In the genomic region with DNA sequence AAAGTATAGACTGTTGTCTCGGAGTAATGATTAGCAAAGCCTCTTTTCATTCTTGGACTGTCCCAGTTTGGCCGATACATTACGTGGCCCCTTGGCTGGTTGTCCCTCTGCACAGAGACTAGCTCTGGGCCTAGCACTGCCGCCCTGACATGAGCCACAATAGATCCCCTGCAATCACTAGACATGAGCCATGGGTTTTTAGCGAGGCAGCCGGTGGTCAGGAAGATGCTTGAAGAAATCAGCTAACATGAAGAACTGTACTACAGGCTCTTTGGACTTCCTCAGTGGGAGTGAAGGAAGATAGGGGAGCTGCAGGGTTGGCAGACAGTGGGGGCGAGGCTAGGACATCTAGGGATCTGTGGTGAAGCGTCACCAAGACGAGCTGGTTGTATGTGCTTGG, we compare ENCODE assay signal across 31 cellular contexts.
"Had no signal": no experiment of that assay in that cellular context is flagged by ENCODE, and none has a peak within 500 bp of the region (broad histone marks: within the 10 kb centered on the region; RNA-seq: fewer than 3 reads in every experiment).

No MANE protein-coding gene starts in this region.

- H3K27me3 ChIP-seq: brain microvascular endothelial cell had no signal

- H3K4me3 ChIP-seq: coronary artery, dorsolateral prefrontal cortex had no signal

- H3K4me1 Mint-ChIP-seq: activated T-helper 17 cell treated with anti-CD3 and anti-CD28 coated beads, Interleukin-2, amount 50 U/mL, for 72 hours; central memory CD8-positive, alpha-beta T cell; endodermal cell had no signal

- H3K27ac ChIP-seq: brain microvascular endothelial cell, coronary artery, WERI-Rb-1 had no signal

- DNase-seq: activated B cell treated with CpG ODN at 0.5 μM for 24 hours; activated CD4-positive, alpha-beta memory T cell treated with anti-CD3 and anti-CD28 coated beads for 36 hours; activated CD4-positive, alpha-beta T cell treated with anti-CD3 and anti-CD28 coated beads for 48 hours; activated CD4-positive, alpha-beta T cell treated with anti-CD3 and anti-CD28 coated beads, Interleukin-2, amount 50 U/mL, for 1 hour; activated CD8-positive, alpha-beta memory T cell treated with anti-CD3 and anti-CD28 coated beads, Interleukin-2, amount 10 ng/mL, durations not matched to agents 7 days and 5 days; activated CD8-positive, alpha-beta memory T cell treated with anti-CD3 and anti-CD28 coated beads, Interleukin-2, amount 50 U/mL, for 4 hours; activated CD8-positive, alpha-beta T cell treated with anti-CD3 and anti-CD28 coated beads, Interleukin-2, amount 10 ng/mL, durations not matched to agents 7 days and 5 days; activated effector memory CD4-positive, alpha-beta T cell treated with Interleukin-2 at 50 U/mL for 16 hours; activated gamma-delta T cell treated with Interleukin-2 at 50 U/mL for 16 hours; activated naive CD4-positive, alpha-beta T cell treated with anti-CD3 and anti-CD28 coated beads, Interleukin-2, amount 50 U/mL, for 16 hours; activated naive CD4-positive, alpha-beta T cell treated with Interleukin-2 at 50 U/mL for 16 hours; activated T-cell treated with anti-CD3 and anti-CD28 coated beads, Interleukin-2, amount 50 U/mL, for 1 hour; amniotic stem cell; anterior cingulate cortex; brain microvascular endothelial cell; dorsolateral prefrontal cortex; effector memory CD4-positive, alpha-beta T cell; foreskin fibroblast; head of caudate nucleus; hippocampal formation; T1000; WERI-Rb-1 had no signal

- H3K4me3 Mint-ChIP-seq: activated B cell treated with CpG ODN at 0.5 μM for 24 hours; activated CD4-positive, alpha-beta memory T cell treated with anti-CD3 and anti-CD28 coated beads for 36 hours; activated CD8-positive, alpha-beta memory T cell treated with anti-CD3 and anti-CD28 coated beads, Interleukin-2, amount 10 ng/mL, durations not matched to agents 7 days and 5 days; activated CD8-positive, alpha-beta T cell treated with anti-CD3 and anti-CD28 coated beads, Interleukin-2, amount 10 ng/mL, durations not matched to agents 7 days and 5 days; activated naive CD8-positive, alpha-beta T cell; activated T-helper 17 cell treated with anti-CD3 and anti-CD28 coated beads, Interleukin-2, amount 50 U/mL, for 72 hours; central memory CD8-positive, alpha-beta T cell; dendritic cell treated with granulocyte-macrophage colony-stimulating factor and Interleukin-4, amounts not matched to agents 40 ng/mL and 50 ng/mL, for 4 days; endodermal cell; T-helper 2 cell treated with Interferon-gamma antibody and Interleukin-4, amounts not matched to agents 5 μg/mL and 100 μg/mL, for 36 hours had no signal

- ATAC-seq: activated CD4-positive, CD25-positive, alpha-beta regulatory T cell treated with anti-CD3 and anti-CD28 coated beads, Interleukin-2, amount 50 U/mL, for 24 hours; activated CD8-positive, alpha-beta memory T cell treated with anti-CD3 and anti-CD28 coated beads, Interleukin-2, amount 10 ng/mL, durations not matched to agents 7 days and 5 days; activated CD8-positive, alpha-beta T cell treated with anti-CD3 and anti-CD28 coated beads, Interleukin-2, amount 10 ng/mL, durations not matched to agents 7 days and 5 days; activated T-helper 17 cell treated with anti-CD3 and anti-CD28 coated beads, Interleukin-2, amount 50 U/mL, for 72 hours; esophagus mucosa had no signal

- H3K27ac Mint-ChIP-seq: activated B cell treated with CpG ODN at 0.5 μM for 24 hours; activated CD4-positive, alpha-beta memory T cell treated with anti-CD3 and anti-CD28 coated beads for 36 hours; activated CD8-positive, alpha-beta memory T cell treated with anti-CD3 and anti-CD28 coated beads, Interleukin-2, amount 10 ng/mL, durations not matched to agents 7 days and 5 days; activated CD8-positive, alpha-beta T cell treated with anti-CD3 and anti-CD28 coated beads, Interleukin-2, amount 10 ng/mL, durations not matched to agents 7 days and 5 days; activated naive CD8-positive, alpha-beta T cell; activated T-helper 17 cell treated with anti-CD3 and anti-CD28 coated beads, Interleukin-2, amount 50 U/mL, for 72 hours; dendritic cell treated with granulocyte-macrophage colony-stimulating factor and Interleukin-4, amounts not matched to agents 40 ng/mL and 50 ng/mL, for 4 days; endodermal cell; T-helper 2 cell treated with Interferon-gamma antibody and Interleukin-4, amounts not matched to agents 5 μg/mL and 100 μg/mL, for 36 hours had no signal

- H3K27me3 Mint-ChIP-seq: activated B cell treated with CpG ODN at 0.5 μM for 24 hours; activated CD4-positive, alpha-beta memory T cell treated with anti-CD3 and anti-CD28 coated beads for 36 hours; activated CD8-positive, alpha-beta memory T cell treated with anti-CD3 and anti-CD28 coated beads, Interleukin-2, amount 10 ng/mL, durations not matched to agents 7 days and 5 days; activated naive CD8-positive, alpha-beta T cell; activated T-helper 17 cell treated with anti-CD3 and anti-CD28 coated beads, Interleukin-2, amount 50 U/mL, for 72 hours; central memory CD8-positive, alpha-beta T cell; dendritic cell treated with granulocyte-macrophage colony-stimulating factor and Interleukin-4, amounts not matched to agents 40 ng/mL and 50 ng/mL, for 4 days had no signal

- H3K36me3 ChIP-seq: brain microvascular endothelial cell, WERI-Rb-1 had no signal

- H3K9me3 Mint-ChIP-seq: activated CD4-positive, alpha-beta memory T cell treated with anti-CD3 and anti-CD28 coated beads for 36 hours; central memory CD8-positive, alpha-beta T cell; dendritic cell treated with granulocyte-macrophage colony-stimulating factor and Interleukin-4, amounts not matched to agents 40 ng/mL and 50 ng/mL, for 4 days; endodermal cell; T-helper 2 cell treated with Interferon-gamma antibody and Interleukin-4, amounts not matched to agents 5 μg/mL and 100 μg/mL, for 36 hours had no signal
